In the genomic region with DNA sequence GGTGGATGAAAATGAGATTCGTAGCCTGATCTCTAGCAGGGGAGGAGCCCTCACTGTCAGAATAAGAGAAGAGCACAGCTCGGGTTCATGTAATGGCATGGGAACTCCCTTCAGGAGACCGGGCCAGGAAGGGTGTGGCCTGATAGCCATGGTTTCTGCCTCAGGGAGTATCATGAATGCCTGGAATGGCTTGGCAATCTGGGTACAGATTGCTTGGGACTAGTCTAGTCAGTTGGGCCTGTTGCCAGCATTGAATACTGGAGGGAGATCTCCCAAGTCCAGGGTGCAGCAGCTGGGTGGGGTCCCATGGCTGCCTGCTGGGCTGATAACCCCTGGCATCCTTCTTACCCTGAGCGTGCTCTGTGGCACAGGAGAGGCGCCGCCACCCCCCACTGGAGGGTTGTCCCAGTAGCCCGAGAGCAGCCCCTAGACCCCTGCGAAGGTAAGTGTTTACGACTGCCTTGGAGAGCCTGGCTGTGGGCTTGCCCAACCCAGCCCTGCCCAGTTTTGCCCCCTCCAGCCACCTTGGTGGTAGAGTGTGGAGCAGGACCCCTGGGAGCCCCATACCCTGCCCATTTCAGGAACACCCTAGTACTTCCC, we compare ENCODE assay signal across 12 cellular contexts.
DNase-seq lines count a peak whose midpoint lies in the region; ATAC-seq and TF ChIP-seq lines count a peak whose summit lies in the region.
"Had no signal": no experiment of that assay in that cellular context is flagged by ENCODE, and none has a peak within 500 bp of the region (broad histone marks: within the 10 kb centered on the region; RNA-seq: fewer than 3 reads in every experiment).

No MANE protein-coding gene starts in this region.

- H3K9me2 ChIP-seq in SK-N-SH: no peaks in the 10 kb centered on the region

- H3K4me3 ChIP-seq in SK-N-SH (ENCODE audit: low read depth in 2 of 2, low read length in 1 of 2): no peak overlapping the region; a peak in 1 of 4 replicates
- H3K4me3 ChIP-seq in endodermal cell (ENCODE audit: low read length): no peak overlapping the region
- H3K4me3 ChIP-seq: smooth muscle cell had no signal

- ATAC-seq in SK-N-SH treated with all-trans-retinoic acid at 6 μM for 48 hours (no peak; the same call in 2 of the 3 replicates), HG03097 (IDR thresholded peaks at IDR 0.05; ENCODE audit: low FRiP score, unreplicated experiment) (peak; percentile 12), sciatic nerve (peak; percentile 45)

- no peak for DNase-seq in SK-N-SH
- peak; percentile 20 for DNase-seq in endodermal cell
- DNase-seq in sciatic nerve (ENCODE audit: low spot score): no peak
- no peak for DNase-seq in retina
- DNase-seq in A172 (ENCODE audit: low spot score): no peak
- DNase-seq in NOMO-1 treated with DMSO at 0.1 percent for 48 hours (lab: John Stamatoyannopoulos, UW; ENCODE audit: unreplicated experiment): no peak
- DNase-seq: 8988T had no signal

- POLR2A ChIA-PET in SK-N-SH (lab: Yijun Ruan, JAX): no interaction called here

- H3K4me1 Mint-ChIP-seq in endodermal cell: no peaks in the 10 kb centered on the region

- H4K20me1 ChIP-seq in SK-N-SH (ENCODE audit: insufficient read depth): no peaks in the 10 kb centered on the region

- no peak for TF ChIP-seq EP300 in SK-N-SH (IDR thresholded peaks at IDR 0.05; ENCODE audit: borderline replicate concordance in 1 of 2, low read depth in 1 of 2, low read length in 1 of 2)

- H3K27me3 Mint-ChIP-seq in endodermal cell (ENCODE audit: insufficient read depth): no peaks in the 10 kb centered on the region
- H3K27me3 Mint-ChIP-seq: naive thymus-derived CD8-positive, alpha-beta T cell had no signal

- no peaks in the 10 kb centered on the region for H3F3A ChIP-seq in SK-N-SH (replicated peaks; ENCODE audit: insufficient read depth)

- no peak for TF ChIP-seq RAD21 in SK-N-SH (IDR thresholded peaks at IDR 0.05; ENCODE audit: low read length)

- H3K4me2 ChIP-seq in SK-N-SH: no peak overlapping the region
- H3K4me2 ChIP-seq: smooth muscle cell had no signal

- TF ChIP-seq CTCF in SK-N-SH (IDR thresholded peaks at IDR 0.05): no peak
- TF ChIP-seq CTCF in endodermal cell (conservative IDR thresholded peaks at IDR 0.05): no peak

- no peak overlapping the region for H3K4me3 Mint-ChIP-seq in endodermal cell
- H3K4me3 Mint-ChIP-seq: activated CD8-positive, alpha-beta T cell treated with anti-CD3 and anti-CD28 coated beads, Interleukin-2, amount 10 ng/mL, durations not matched to agents 7 days and 5 days; naive thymus-derived CD8-positive, alpha-beta T cell had no signal

- H3K4me1 ChIP-seq in SK-N-SH (ENCODE audit: control insufficient read depth in 1 of 2, insufficient read depth in 2 of 2, low read depth in 1 of 2, low read length in 1 of 2) (no peaks in the 10 kb centered on the region), endodermal cell (ENCODE audit: control insufficient read depth, insufficient read depth, low read length) (no peaks in the 10 kb centered on the region)

- H3K27ac ChIP-seq in SK-N-SH (ENCODE audit: low read depth in 2 of 2, low read length in 1 of 2): no peak overlapping the region
- H3K27ac ChIP-seq in endodermal cell (ENCODE audit: low read depth, low read length): no peak overlapping the region

- H3K27ac Mint-ChIP-seq in endodermal cell: no peak overlapping the region
- H3K27ac Mint-ChIP-seq: activated CD8-positive, alpha-beta T cell treated with anti-CD3 and anti-CD28 coated beads, Interleukin-2, amount 10 ng/mL, durations not matched to agents 7 days and 5 days had no signal

- no peak overlapping the region for H3K9ac ChIP-seq in SK-N-SH
- no peak overlapping the region for H3K9ac ChIP-seq in endodermal cell (ENCODE audit: extremely low read depth, low read length, poor library complexity, severe bottlenecking)

- 22% methylated on average over 6 of the region's 9 CpGs for WGBS in SK-N-SH (ENCODE audit: low lambda C conversion rate)
- WGBS in endodermal cell (ENCODE audit: insufficient coverage in 1 of 2, insufficient read length in 1 of 2), 2 experiments: 94% methylated on average over 9 of the region's 9 CpGs; no CpG with 5 or more reads in 1 of the 2 experiments

- H3K36me3 Mint-ChIP-seq in endodermal cell (ENCODE audit: low read depth): no peaks in the 10 kb centered on the region
- H3K36me3 Mint-ChIP-seq: naive thymus-derived CD8-positive, alpha-beta T cell had no signal

- no peaks in the 10 kb centered on the region for H3K9me3 ChIP-seq in SK-N-SH
- H3K9me3 ChIP-seq in endodermal cell (ENCODE audit: control insufficient read depth, low read length): no peaks in the 10 kb centered on the region

- H3K79me2 ChIP-seq in SK-N-SH (ENCODE audit: insufficient read depth): no peaks in the 10 kb centered on the region

- H2AFZ ChIP-seq in SK-N-SH (ENCODE audit: low read depth): no peak overlapping the region

- no peaks in the 10 kb centered on the region for H3K36me3 ChIP-seq in SK-N-SH (replicated peaks in 1 of 2; ENCODE audit: control insufficient read depth in 1 of 2, insufficient read depth in 2 of 2, low read length in 1 of 2)
- H3K36me3 ChIP-seq in endodermal cell (ENCODE audit: control insufficient read depth, insufficient read depth, low read length): no peaks in the 10 kb centered on the region

- CTCF ChIA-PET in SK-N-SH (lab: Yijun Ruan, JAX): interaction anchor here (0.6 to 4.0 kb wide), 18 partner anchors 8 to 1074 kb away, joined by 3 to 30 read pairs (median 3); no protein-coding TSS in a partner anchor

- H3K9me3 Mint-ChIP-seq in endodermal cell: peaks cover 51% of the 10 kb centered on the region
- H3K9me3 Mint-ChIP-seq: naive thymus-derived CD8-positive, alpha-beta T cell had no signal

- intact Hi-C loops in sciatic nerve (cut with DNase I): no loop called here

- no peaks in the 10 kb centered on the region; the same call in 1 of the 2 replicates for H3K27me3 ChIP-seq in SK-N-SH (ENCODE audit: insufficient read depth)
- H3K27me3 ChIP-seq in endodermal cell (ENCODE audit: control insufficient read depth, insufficient read depth, low read length, poor library complexity, severe bottlenecking): no peaks in the 10 kb centered on the region

TF ChIP-seq in SK-N-SH, 30 proteins besides CTCF, POLR2A, EP300 and RAD21:
- 0 out of 2 replicates have a peak, but pooled peaks have one; percentile 4 for TF ChIP-seq FOXJ3 (CRISPR knock-in tag; IDR thresholded peaks at IDR 0.05)
- TF ChIP-seq NFIC (IDR thresholded peaks at IDR 0.05; ENCODE audit: borderline replicate concordance): no peak
- no peak for TF ChIP-seq IRF3 (IDR thresholded peaks at IDR 0.05; ENCODE audit: low read depth, low read length)
- no peak for TF ChIP-seq MEF2A (IDR thresholded peaks at IDR 0.05; ENCODE audit: borderline replicate concordance, low read depth)
TF ChIP-seq in SK-N-SH: peak in this region for 1.

TF ChIP-seq in SK-N-SH treated with all-trans-retinoic acid at 6 μM for 48 hours, 23 proteins besides CTCF, POLR2A, EP300 and RAD21:
- TF ChIP-seq TOX (CRISPR knock-in tag; IDR thresholded peaks at IDR 0.05; ENCODE audit: borderline replicate concordance): no peak
- no peak for TF ChIP-seq BACH2 (CRISPR knock-in tag; IDR thresholded peaks at IDR 0.05; ENCODE audit: borderline replicate concordance)
- TF ChIP-seq, protein P1, sequence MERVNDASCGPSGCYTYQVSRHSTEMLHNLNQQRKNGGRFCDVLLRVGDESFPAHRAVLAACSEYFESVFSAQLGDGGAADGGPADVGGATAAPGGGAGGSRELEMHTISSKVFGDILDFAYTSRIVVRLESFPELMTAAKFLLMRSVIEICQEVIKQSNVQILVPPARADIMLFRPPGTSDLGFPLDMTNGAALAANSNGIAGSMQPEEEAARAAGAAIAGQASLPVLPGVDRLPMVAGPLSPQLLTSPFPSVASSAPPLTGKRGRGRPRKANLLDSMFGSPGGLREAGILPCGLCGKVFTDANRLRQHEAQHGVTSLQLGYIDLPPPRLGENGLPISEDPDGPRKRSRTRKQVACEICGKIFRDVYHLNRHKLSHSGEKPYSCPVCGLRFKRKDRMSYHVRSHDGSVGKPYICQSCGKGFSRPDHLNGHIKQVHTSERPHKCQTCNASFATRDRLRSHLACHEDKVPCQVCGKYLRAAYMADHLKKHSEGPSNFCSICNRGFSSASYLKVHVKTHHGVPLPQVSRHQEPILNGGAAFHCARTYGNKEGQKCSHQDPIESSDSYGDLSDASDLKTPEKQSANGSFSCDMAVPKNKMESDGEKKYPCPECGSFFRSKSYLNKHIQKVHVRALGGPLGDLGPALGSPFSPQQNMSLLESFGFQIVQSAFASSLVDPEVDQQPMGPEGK (CRISPR knock-in tag; IDR thresholded peaks at IDR 0.05; ENCODE audit: borderline replicate concordance): no peak
- TF ChIP-seq ZFP3 (CRISPR knock-in tag; IDR thresholded peaks at IDR 0.05): no peak
